8 cellular contexts compared by ENCODE assay signal in the genomic region with DNA sequence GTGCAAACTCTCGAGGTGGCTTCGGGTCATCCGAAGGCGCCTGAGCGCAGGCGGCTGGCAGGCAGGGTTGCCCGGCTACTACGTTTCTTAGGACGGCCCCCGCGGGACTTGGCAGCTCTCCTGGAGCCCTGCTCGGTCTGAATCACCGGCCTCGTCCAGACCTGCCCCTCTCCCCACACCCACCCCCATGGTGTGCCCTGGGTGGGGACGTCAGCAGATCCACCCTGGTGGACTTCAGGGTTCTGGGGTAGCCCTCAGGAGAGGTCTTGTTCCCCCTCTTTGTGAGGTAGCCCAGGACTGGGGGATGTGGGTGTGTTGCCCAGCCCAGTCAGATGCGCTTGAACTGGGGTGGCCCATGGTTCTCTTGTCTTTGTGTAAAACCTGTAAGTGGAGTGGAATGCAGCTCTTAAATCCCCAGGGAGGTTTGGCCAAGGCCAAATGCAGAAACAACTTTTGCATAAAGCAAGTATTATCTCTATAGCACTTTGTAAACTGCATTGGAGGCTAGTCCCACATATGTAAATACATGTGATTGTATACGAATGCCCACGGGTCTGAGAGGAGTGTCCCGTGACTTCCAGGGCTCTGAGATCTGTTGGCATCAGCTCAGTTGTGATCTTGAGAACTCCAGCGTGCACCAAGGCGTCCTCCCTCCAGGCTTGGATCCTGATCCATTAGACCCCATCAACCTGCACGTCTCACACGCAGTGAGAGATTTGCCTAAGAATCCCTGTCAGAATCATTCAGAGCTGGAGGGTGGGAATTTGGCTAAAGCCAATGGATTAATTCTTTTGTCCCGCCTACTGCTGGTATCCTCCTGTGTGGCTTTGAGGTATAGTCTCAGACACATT. TPM values are rescaled to one million over a fixed set of nuclear protein-coding genes. Genes with fewer than 3 reads are reported as not detected.
A peak's percentile ranks its signal among the peaks of the same experiment; 100 is the strongest.
DNase-seq lines count a peak whose midpoint lies in the region; ATAC-seq, FAIRE-seq and TF ChIP-seq lines count a peak whose summit lies in the region.

No MANE protein-coding gene starts in this region.

- FAIRE-seq in GM12892 (lab: Jason Lieb, UNC) = no peak

- peak overlapping the region; percentile 97 for H3K9ac ChIP-seq in adipocyte (ENCODE audit: low read length)

- TF ChIP-seq POLR2A in prostate gland (IDR thresholded peaks at IDR 0.05) (no peak), GM12892 (IDR thresholded peaks at IDR 0.05; ENCODE audit: low read depth, low read length) (no peak)

- intact Hi-C loops in left ventricle myocardium superior (cut with micrococcal nuclease) (loop anchor here (10.0 kb wide), 1 partner anchor 90 kb away; no protein-coding TSS in a partner anchor), prostate gland (cut with DNase I) (loop anchor here (5.0 kb wide), 2 partner anchors 42 to 57 kb away; no protein-coding TSS in a partner anchor)

- POLR2A ChIA-PET in HEK293 (lab: Yijun Ruan, JAX) = interaction anchor here (1.1 to 5.1 kb wide), 2 partner anchors 41 to 196 kb away, joined by 3 to 92 read pairs; no protein-coding TSS in a partner anchor

- H3K9me3 ChIP-seq in HEK293 (ENCODE audit: control insufficient read depth, insufficient read depth, low read depth, low read length) (no peaks in the 10 kb centered on the region), adipocyte (ENCODE audit: control insufficient read depth, low read length) (no peaks in the 10 kb centered on the region), prostate gland (no peaks in the 10 kb centered on the region)

- TF ChIP-seq CTCF in AG09309 (IDR thresholded peaks at IDR 0.05; ENCODE audit: control insufficient read depth, insufficient read depth, low read depth, low read length, missing control alignments) (no peak), HEK293 (tag by site-specific recombination; IDR thresholded peaks at IDR 0.05) (no peak), prostate gland (IDR thresholded peaks at IDR 0.05) (no peak)

- no peak for ATAC-seq in left ventricle myocardium superior
- no peak for ATAC-seq in GM18868 (IDR thresholded peaks at IDR 0.05; ENCODE audit: unreplicated experiment)

- H3K4me1 ChIP-seq in HEK293 (ENCODE audit: control insufficient read depth, insufficient read depth, low read length) (peaks cover 20% of the 10 kb centered on the region), adipocyte (ENCODE audit: control insufficient read depth, insufficient read depth, low read length) (peaks cover 32% of the 10 kb centered on the region), prostate gland (replicated peaks) (peaks cover 13% of the 10 kb centered on the region)

- DNase-seq in AG09309 (ENCODE audit: low read depth) (no peak), adipocyte (ENCODE audit: low read depth) (peak; percentile 83), left ventricle myocardium superior (peak; percentile 79), prostate gland (ENCODE audit: low spot score) (peak; percentile 69), GM12892 (ENCODE audit: insufficient read length) (no peak), OCI-M2 (lab: John Stamatoyannopoulos, UW; ENCODE audit: unreplicated experiment) (no peak)

- H3K36me3 ChIP-seq in HEK293 (ENCODE audit: control insufficient read depth in 2 of 2, insufficient read depth in 1 of 2, low read length in 2 of 2) (no peaks in the 10 kb centered on the region), adipocyte (ENCODE audit: control insufficient read depth, insufficient read depth, low read length, severe bottlenecking) (peaks cover 13% of the 10 kb centered on the region), prostate gland (no peaks in the 10 kb centered on the region)

- CTCF ChIA-PET in HEK293 (lab: Yijun Ruan, JAX) = interaction anchor here (2.2 kb wide), 1 partner anchor 197 kb away, joined by 9 read pairs; no protein-coding TSS in a partner anchor

- H3K27ac ChIP-seq in HEK293 (ENCODE audit: extremely low read depth, low read depth, low read length) = no peak overlapping the region
- H3K27ac ChIP-seq in prostate gland = peak overlapping the region; percentile 86 to 90

- H3K4me3 ChIP-seq in AG09309 (ENCODE audit: control insufficient read depth, low read depth, low read length) = peak overlapping the region; percentile 77
- H3K4me3 ChIP-seq in HEK293 (ENCODE audit: low read depth, low read length) = peak overlapping the region; percentile 62
- H3K4me3 ChIP-seq in adipocyte (ENCODE audit: low read length) = peak overlapping the region; percentile 99
- peak overlapping the region; percentile 71 to 77 for H3K4me3 ChIP-seq in prostate gland

- 17% methylated on average over 20 of the region's 24 CpGs for WGBS in prostate gland

- H3K27me3 ChIP-seq in adipocyte (replicated peaks; ENCODE audit: control insufficient read depth, insufficient read depth, low read length) (no peaks in the 10 kb centered on the region), prostate gland (replicated peaks; ENCODE audit: insufficient read depth) (no peaks in the 10 kb centered on the region)

TF ChIP-seq in HEK293, 187 proteins besides CTCF, POLR2A, EP300 and RAD21:
- TF ChIP-seq ZBTB7A (tag by site-specific recombination; IDR thresholded peaks at IDR 0.05; ENCODE audit: low read depth) = no peak
- TF ChIP-seq FEZF1 (tag by site-specific recombination; IDR thresholded peaks at IDR 0.05) = no peak
- TF ChIP-seq TRIM28 (IDR thresholded peaks at IDR 0.05; ENCODE audit: borderline replicate concordance, low read length) = no peak
- TF ChIP-seq, protein P1, sequence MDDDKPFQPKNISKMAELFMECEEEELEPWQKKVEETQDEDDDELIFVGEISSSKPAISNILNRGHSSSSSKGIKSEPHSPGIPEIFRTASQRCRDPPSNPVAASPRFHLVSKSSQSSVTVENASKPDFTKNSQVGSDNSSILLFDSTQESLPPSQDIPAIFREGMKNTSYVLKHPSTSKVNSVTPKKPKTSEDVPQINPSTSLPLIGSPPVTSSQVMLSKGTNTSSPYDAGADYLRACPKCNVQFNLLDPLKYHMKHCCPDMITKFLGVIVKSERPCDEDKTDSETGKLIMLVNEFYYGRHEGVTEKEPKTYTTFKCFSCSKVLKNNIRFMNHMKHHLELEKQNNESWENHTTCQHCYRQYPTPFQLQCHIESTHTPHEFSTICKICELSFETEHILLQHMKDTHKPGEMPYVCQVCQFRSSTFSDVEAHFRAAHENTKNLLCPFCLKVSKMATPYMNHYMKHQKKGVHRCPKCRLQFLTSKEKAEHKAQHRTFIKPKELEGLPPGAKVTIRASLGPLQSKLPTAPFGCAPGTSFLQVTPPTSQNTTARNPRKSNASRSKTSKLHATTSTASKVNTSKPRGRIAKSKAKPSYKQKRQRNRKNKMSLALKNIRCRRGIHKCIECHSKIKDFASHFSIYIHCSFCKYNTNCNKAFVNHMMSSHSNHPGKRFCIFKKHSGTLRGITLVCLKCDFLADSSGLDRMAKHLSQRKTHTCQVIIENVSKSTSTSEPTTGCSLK (tag by site-specific recombination; IDR thresholded peaks at IDR 0.05) = no peak
- no peak for TF ChIP-seq SCRT1 (tag by site-specific recombination; IDR thresholded peaks at IDR 0.05; ENCODE audit: borderline replicate concordance)
- TF ChIP-seq ZNF777 (tag by site-specific recombination; IDR thresholded peaks at IDR 0.05; ENCODE audit: borderline replicate concordance) = no peak
- no peak for TF ChIP-seq ZNF416 (tag by site-specific recombination; IDR thresholded peaks at IDR 0.05)
- TF ChIP-seq ZNF157 (tag by site-specific recombination; IDR thresholded peaks at IDR 0.05) = no peak
- no peak for TF ChIP-seq ZNF600 (tag by site-specific recombination; IDR thresholded peaks at IDR 0.05)
- TF ChIP-seq, protein P2, sequence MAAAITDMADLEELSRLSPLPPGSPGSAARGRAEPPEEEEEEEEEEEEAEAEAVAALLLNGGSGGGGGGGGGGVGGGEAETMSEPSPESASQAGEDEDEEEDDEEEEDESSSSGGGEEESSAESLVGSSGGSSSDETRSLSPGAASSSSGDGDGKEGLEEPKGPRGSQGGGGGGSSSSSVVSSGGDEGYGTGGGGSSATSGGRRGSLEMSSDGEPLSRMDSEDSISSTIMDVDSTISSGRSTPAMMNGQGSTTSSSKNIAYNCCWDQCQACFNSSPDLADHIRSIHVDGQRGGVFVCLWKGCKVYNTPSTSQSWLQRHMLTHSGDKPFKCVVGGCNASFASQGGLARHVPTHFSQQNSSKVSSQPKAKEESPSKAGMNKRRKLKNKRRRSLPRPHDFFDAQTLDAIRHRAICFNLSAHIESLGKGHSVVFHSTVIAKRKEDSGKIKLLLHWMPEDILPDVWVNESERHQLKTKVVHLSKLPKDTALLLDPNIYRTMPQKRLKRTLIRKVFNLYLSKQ (tag by site-specific recombination; IDR thresholded peaks at IDR 0.05; ENCODE audit: borderline replicate concordance) = no peak
- no peak for TF ChIP-seq ZNF404 (tag by site-specific recombination; IDR thresholded peaks at IDR 0.05)
- no peak for TF ChIP-seq ZXDB (tag by site-specific recombination; IDR thresholded peaks at IDR 0.05)

RNA-seq across cellular contexts. Expression of a gene that starts 1.8 kb away (rescaled TPM):
- 30.8 TPM for total RNA-seq in left ventricle myocardium superior
- total RNA-seq in prostate gland = 10 to 100 TPM; 24.3 to 52.7 TPM
- polyA plus RNA-seq in GM12892 (2012; ENCODE audit: missing spikeins) = 16.2 TPM

Comparison
In these comparisons a context has a peak if more than half of its experiments do, and no peak if none do; other contexts are left out.
1. DNase-seq: peak in adipocyte (single experiment), left ventricle myocardium superior (single experiment) and prostate gland (single experiment); none in AG09309 (single experiment), GM12892 (single experiment) and OCI-M2 (single experiment).
2. Peak in every context shown above with its lines, with median percentiles within 50 percentile points of each other: H3K4me3 ChIP-seq.